ENCODE assay signal across 1 cellular context in the genomic region with DNA sequence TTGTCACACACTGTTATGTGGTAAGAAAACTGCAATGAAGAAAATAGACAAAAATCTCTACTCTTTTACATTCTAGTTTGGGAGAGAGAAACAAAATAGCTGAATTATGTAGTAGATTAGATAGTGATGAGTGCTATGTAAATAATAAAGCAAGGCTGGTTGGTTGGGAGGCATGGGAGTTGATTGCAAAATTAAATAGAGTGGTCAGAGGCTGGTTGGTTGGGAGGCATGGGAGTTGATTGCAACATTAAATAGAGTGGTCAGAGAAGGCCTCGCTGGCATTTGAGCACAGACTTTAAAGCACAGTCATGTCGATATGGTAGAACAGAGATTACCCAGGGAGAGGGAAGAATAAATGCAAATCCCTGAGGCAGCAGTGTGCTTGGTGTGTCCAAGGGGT.
TF ChIP-seq lines count a peak whose summit lies in the region.

No MANE protein-coding gene starts in this region.

TF ChIP-seq in liver, 16 proteins besides CTCF, POLR2A, EP300 and RAD21 (continued from another document):
- TF ChIP-seq, protein P1, sequence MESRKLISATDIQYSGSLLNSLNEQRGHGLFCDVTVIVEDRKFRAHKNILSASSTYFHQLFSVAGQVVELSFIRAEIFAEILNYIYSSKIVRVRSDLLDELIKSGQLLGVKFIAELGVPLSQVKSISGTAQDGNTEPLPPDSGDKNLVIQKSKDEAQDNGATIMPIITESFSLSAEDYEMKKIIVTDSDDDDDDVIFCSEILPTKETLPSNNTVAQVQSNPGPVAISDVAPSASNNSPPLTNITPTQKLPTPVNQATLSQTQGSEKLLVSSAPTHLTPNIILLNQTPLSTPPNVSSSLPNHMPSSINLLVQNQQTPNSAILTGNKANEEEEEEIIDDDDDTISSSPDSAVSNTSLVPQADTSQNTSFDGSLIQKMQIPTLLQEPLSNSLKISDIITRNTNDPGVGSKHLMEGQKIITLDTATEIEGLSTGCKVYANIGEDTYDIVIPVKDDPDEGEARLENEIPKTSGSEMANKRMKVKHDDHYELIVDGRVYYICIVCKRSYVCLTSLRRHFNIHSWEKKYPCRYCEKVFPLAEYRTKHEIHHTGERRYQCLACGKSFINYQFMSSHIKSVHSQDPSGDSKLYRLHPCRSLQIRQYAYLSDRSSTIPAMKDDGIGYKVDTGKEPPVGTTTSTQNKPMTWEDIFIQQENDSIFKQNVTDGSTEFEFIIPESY (IDR thresholded peaks at IDR 0.05), result peak; percentile 39
- TF ChIP-seq NR2F2 (IDR thresholded peaks at IDR 0.05) (no peak), JUND (IDR thresholded peaks at IDR 0.05) (peak in 1 of 2 donors; percentile 36), YY1 (IDR thresholded peaks at IDR 0.05) (peak; percentile 80)
- TF ChIP-seq, protein P2, sequence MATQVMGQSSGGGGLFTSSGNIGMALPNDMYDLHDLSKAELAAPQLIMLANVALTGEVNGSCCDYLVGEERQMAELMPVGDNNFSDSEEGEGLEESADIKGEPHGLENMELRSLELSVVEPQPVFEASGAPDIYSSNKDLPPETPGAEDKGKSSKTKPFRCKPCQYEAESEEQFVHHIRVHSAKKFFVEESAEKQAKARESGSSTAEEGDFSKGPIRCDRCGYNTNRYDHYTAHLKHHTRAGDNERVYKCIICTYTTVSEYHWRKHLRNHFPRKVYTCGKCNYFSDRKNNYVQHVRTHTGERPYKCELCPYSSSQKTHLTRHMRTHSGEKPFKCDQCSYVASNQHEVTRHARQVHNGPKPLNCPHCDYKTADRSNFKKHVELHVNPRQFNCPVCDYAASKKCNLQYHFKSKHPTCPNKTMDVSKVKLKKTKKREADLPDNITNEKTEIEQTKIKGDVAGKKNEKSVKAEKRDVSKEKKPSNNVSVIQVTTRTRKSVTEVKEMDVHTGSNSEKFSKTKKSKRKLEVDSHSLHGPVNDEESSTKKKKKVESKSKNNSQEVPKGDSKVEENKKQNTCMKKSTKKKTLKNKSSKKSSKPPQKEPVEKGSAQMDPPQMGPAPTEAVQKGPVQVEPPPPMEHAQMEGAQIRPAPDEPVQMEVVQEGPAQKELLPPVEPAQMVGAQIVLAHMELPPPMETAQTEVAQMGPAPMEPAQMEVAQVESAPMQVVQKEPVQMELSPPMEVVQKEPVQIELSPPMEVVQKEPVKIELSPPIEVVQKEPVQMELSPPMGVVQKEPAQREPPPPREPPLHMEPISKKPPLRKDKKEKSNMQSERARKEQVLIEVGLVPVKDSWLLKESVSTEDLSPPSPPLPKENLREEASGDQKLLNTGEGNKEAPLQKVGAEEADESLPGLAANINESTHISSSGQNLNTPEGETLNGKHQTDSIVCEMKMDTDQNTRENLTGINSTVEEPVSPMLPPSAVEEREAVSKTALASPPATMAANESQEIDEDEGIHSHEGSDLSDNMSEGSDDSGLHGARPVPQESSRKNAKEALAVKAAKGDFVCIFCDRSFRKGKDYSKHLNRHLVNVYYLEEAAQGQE (IDR thresholded peaks at IDR 0.05), result peak; percentile 63
- TF ChIP-seq, protein P3, sequence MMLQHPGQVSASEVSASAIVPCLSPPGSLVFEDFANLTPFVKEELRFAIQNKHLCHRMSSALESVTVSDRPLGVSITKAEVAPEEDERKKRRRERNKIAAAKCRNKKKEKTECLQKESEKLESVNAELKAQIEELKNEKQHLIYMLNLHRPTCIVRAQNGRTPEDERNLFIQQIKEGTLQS (IDR thresholded peaks at IDR 0.05), result peak; percentile 43
